24 cellular contexts compared by ENCODE assay signal in the genomic region with DNA sequence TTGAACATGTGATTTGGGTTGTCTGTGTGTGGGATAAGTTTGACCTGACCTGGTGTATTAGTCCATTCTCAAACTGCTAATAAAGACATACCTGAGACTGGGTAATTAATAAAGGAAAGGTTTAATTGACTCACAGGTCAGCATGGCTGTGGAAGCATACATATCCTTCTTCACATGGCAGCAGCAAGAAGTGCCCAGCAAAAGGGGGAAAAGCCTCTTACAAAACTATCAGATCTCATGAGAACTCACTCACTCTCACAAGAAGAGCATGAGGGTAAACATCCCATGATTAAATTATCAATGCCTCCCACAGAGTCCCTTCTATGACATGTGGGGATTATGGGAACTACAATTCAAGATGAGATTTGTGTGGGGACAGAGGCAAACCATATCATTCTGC.
"Had no signal": no experiment of that assay in that cellular context is flagged by ENCODE, and none has a peak within 500 bp of the region (broad histone marks: within the 10 kb centered on the region; RNA-seq: fewer than 3 reads in every experiment).

No MANE protein-coding gene starts in this region.

- H3K4me1 ChIP-seq: colonic mucosa, esophagus squamous epithelium, gastrocnemius medialis, heart right ventricle, left lung, lower lobe of right lung had no signal

- H3K9me3 Mint-ChIP-seq: dendritic cell treated with granulocyte-macrophage colony-stimulating factor and Interleukin-4, amounts not matched to agents 40 ng/mL and 50 ng/mL, for 4 days had no signal

- H3K36me3 Mint-ChIP-seq: naive thymus-derived CD4-positive, alpha-beta T cell had no signal

- H3K27me3 ChIP-seq: colonic mucosa, esophagus squamous epithelium, gastrocnemius medialis, heart right ventricle, left lung had no signal

- H3K4me3 ChIP-seq: colonic mucosa, esophagus squamous epithelium, gastrocnemius medialis, heart right ventricle, left lung, lower lobe of right lung had no signal

- DNase-seq: colonic mucosa; cortex of kidney; effector CD8-positive, alpha-beta T cell; effector memory CD8-positive, alpha-beta T cell; endodermal cell; erythroblast; esophagus squamous epithelium; foreskin fibroblast; foreskin melanocyte; gastrocnemius medialis; glutamatergic neuron; head of caudate nucleus; heart right ventricle; hippocampal formation; left cardiac atrium; left lung; left ventricle myocardium superior; lower lobe of right lung; mesenchymal stem cell; midbrain; naive thymus-derived CD4-positive, alpha-beta T cell had no signal

- ATAC-seq: effector memory CD8-positive, alpha-beta T cell; esophagus mucosa; gastrocnemius medialis; heart right ventricle; left cardiac atrium; left lung; left ventricle myocardium superior; lower lobe of right lung; naive thymus-derived CD4-positive, alpha-beta T cell had no signal

- H3K4me3 Mint-ChIP-seq: dendritic cell treated with granulocyte-macrophage colony-stimulating factor and Interleukin-4, amounts not matched to agents 40 ng/mL and 50 ng/mL, for 4 days; effector memory CD8-positive, alpha-beta T cell; endodermal cell; naive thymus-derived CD4-positive, alpha-beta T cell had no signal

- H3K4me1 Mint-ChIP-seq: naive thymus-derived CD4-positive, alpha-beta T cell had no signal

- H3K27ac Mint-ChIP-seq: dendritic cell treated with granulocyte-macrophage colony-stimulating factor and Interleukin-4, amounts not matched to agents 40 ng/mL and 50 ng/mL, for 4 days; effector memory CD8-positive, alpha-beta T cell; endodermal cell; naive thymus-derived CD4-positive, alpha-beta T cell had no signal

- H3K27me3 Mint-ChIP-seq: dendritic cell treated with granulocyte-macrophage colony-stimulating factor and Interleukin-4, amounts not matched to agents 40 ng/mL and 50 ng/mL, for 4 days; effector memory CD8-positive, alpha-beta T cell had no signal

- H3K36me3 ChIP-seq: colonic mucosa, esophagus squamous epithelium, gastrocnemius medialis, heart right ventricle, left lung, lower lobe of right lung had no signal

- H3K9me3 ChIP-seq: colonic mucosa, esophagus squamous epithelium, gastrocnemius medialis, lower lobe of right lung had no signal

- H3K27ac ChIP-seq: colonic mucosa, epithelial cell of prostate, esophagus squamous epithelium, gastrocnemius medialis, heart right ventricle, left lung, lower lobe of right lung had no signal
